Comparison of ENCODE assay signal across 1 cellular context in genomic region chrX:48468247-48468671, GRCh38.
TF ChIP-seq lines count a peak whose summit lies in the region.

No MANE protein-coding gene starts in this region.

TF ChIP-seq in K562, 482 proteins besides CTCF, POLR2A, EP300 and RAD21 (continued from another document and continues in another):
- no peak for TF ChIP-seq E2F8 (IDR thresholded peaks at IDR 0.05; ENCODE audit: low read depth, partially characterized antibody)
- no peak for TF ChIP-seq TEAD4 (IDR thresholded peaks at IDR 0.05; ENCODE audit: low read length)
- TF ChIP-seq TEAD4 (CRISPR knock-in tag; IDR thresholded peaks at IDR 0.05; ENCODE audit: borderline replicate concordance): no peak
- TF ChIP-seq, protein P1, sequence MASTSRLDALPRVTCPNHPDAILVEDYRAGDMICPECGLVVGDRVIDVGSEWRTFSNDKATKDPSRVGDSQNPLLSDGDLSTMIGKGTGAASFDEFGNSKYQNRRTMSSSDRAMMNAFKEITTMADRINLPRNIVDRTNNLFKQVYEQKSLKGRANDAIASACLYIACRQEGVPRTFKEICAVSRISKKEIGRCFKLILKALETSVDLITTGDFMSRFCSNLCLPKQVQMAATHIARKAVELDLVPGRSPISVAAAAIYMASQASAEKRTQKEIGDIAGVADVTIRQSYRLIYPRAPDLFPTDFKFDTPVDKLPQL (IDR thresholded peaks at IDR 0.05; ENCODE audit: extremely low read depth, insufficient read length): no peak
- 0 out of 2 replicates have a peak, but pooled peaks have one; percentile 48 for TF ChIP-seq POLR2G (IDR thresholded peaks at IDR 0.05; ENCODE audit: low read depth, low read length)
- no peak for TF ChIP-seq SAFB (IDR thresholded peaks at IDR 0.05; ENCODE audit: borderline replicate concordance, low read depth, low read length)
- peak; percentile 81 for TF ChIP-seq MGA (IDR thresholded peaks at IDR 0.05)
- no peak for TF ChIP-seq NRF1 (conservative IDR thresholded peaks at IDR 0.05 in 1 of 2, IDR thresholded peaks at IDR 0.05 in 1 of 2)
- TF ChIP-seq SRF (CRISPR knock-in tag; IDR thresholded peaks at IDR 0.05): no peak
- no peak for TF ChIP-seq ESRRA (IDR thresholded peaks at IDR 0.05; ENCODE audit: borderline replicate concordance, low read depth)
- TF ChIP-seq MEF2A (IDR thresholded peaks at IDR 0.05; ENCODE audit: control insufficient read depth, low read depth, low read length): no peak
- 0 out of 2 replicates have a peak, but pooled peaks have one; percentile 10 for TF ChIP-seq ZBTB7A (IDR thresholded peaks at IDR 0.05; ENCODE audit: borderline replicate concordance, control insufficient read depth, low read depth, low read length)
- TF ChIP-seq, protein P2, sequence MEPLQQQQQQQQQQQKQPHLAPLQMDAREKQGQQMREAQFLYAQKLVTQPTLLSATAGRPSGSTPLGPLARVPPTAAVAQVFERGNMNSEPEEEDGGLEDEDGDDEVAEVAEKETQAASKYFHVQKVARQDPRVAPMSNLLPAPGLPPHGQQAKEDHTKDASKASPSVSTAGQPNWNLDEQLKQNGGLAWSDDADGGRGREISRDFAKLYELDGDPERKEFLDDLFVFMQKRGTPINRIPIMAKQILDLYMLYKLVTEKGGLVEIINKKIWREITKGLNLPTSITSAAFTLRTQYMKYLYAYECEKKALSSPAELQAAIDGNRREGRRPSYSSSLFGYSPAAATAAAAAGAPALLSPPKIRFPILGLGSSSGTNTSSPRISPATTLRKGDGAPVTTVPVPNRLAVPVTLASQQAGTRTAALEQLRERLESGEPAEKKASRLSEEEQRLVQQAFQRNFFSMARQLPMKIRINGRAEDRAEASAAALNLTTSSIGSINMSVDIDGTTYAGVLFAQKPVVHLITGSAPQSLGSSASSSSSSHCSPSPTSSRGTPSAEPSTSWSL (CRISPR knock-in tag; IDR thresholded peaks at IDR 0.05; ENCODE audit: borderline replicate concordance): no peak
- peak; percentile 96 to 97 for TF ChIP-seq MNT (conservative IDR thresholded peaks at IDR 0.05)
- no peak for TF ChIP-seq KLF13 (tag; IDR thresholded peaks at IDR 0.05; ENCODE audit: borderline replicate concordance, low read depth)
- TF ChIP-seq, protein P3, sequence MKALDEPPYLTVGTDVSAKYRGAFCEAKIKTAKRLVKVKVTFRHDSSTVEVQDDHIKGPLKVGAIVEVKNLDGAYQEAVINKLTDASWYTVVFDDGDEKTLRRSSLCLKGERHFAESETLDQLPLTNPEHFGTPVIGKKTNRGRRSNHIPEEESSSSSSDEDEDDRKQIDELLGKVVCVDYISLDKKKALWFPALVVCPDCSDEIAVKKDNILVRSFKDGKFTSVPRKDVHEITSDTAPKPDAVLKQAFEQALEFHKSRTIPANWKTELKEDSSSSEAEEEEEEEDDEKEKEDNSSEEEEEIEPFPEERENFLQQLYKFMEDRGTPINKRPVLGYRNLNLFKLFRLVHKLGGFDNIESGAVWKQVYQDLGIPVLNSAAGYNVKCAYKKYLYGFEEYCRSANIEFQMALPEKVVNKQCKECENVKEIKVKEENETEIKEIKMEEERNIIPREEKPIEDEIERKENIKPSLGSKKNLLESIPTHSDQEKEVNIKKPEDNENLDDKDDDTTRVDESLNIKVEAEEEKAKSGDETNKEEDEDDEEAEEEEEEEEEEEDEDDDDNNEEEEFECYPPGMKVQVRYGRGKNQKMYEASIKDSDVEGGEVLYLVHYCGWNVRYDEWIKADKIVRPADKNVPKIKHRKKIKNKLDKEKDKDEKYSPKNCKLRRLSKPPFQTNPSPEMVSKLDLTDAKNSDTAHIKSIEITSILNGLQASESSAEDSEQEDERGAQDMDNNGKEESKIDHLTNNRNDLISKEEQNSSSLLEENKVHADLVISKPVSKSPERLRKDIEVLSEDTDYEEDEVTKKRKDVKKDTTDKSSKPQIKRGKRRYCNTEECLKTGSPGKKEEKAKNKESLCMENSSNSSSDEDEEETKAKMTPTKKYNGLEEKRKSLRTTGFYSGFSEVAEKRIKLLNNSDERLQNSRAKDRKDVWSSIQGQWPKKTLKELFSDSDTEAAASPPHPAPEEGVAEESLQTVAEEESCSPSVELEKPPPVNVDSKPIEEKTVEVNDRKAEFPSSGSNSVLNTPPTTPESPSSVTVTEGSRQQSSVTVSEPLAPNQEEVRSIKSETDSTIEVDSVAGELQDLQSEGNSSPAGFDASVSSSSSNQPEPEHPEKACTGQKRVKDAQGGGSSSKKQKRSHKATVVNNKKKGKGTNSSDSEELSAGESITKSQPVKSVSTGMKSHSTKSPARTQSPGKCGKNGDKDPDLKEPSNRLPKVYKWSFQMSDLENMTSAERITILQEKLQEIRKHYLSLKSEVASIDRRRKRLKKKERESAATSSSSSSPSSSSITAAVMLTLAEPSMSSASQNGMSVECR (CRISPR knock-in tag; IDR thresholded peaks at IDR 0.05): peak; percentile 41; the same call in 1 of the 2 replicates
- no peak for TF ChIP-seq ZNF184 (CRISPR knock-in tag; IDR thresholded peaks at IDR 0.05)
- TF ChIP-seq ZNF830 (CRISPR knock-in tag; IDR thresholded peaks at IDR 0.05): no peak
- TF ChIP-seq RAD51 (IDR thresholded peaks at IDR 0.05; ENCODE audit: borderline replicate concordance, low read depth): peak; percentile 36; the same call in 1 of the 2 replicates
- no peak for TF ChIP-seq CHD4 (IDR thresholded peaks at IDR 0.05; ENCODE audit: insufficient read depth, insufficient replicate concordance, low read depth, low read length, poor library complexity, severe bottlenecking)
- peak; percentile 22; the same call in 1 of the 2 replicates for TF ChIP-seq TFAP4 (CRISPR knock-in tag; IDR thresholded peaks at IDR 0.05; ENCODE audit: borderline replicate concordance)
- peak; percentile 86 for TF ChIP-seq MAX (CRISPR knock-in tag; IDR thresholded peaks at IDR 0.05)
- TF ChIP-seq NONO (IDR thresholded peaks at IDR 0.05; ENCODE audit: low read depth in 2 of 2, low read length in 1 of 2): no peak
- TF ChIP-seq LEF1 (IDR thresholded peaks at IDR 0.05): no peak
- 0 out of 2 replicates have a peak, but pooled peaks have one; percentile 17 for TF ChIP-seq PHF8 (IDR thresholded peaks at IDR 0.05; ENCODE audit: borderline replicate concordance, low read length)
- peak; percentile 55 for TF ChIP-seq USF2 (CRISPR knock-in tag; IDR thresholded peaks at IDR 0.05)
